In the genomic region with DNA sequence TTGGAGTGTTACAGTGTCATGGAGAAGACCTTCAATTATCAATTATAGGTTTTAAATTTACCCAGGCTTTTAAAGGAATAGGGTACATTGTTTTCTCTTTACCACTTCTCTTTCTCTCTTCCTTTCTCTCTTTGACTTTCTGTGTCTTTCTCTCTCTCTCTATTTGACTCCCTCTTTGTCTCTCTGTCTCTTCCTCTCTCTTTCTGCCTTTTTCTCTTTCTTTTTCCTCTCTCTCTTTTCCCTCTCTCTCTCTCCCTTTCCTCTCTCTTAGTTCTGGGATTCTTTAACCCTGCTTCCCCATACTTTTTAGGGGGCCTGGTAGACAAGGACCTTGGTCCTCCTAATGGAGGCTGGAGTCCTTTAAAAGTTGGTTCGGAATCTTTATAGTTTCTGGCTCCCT, we compare ENCODE assay signal across 2 cellular contexts.
TF ChIP-seq lines count a peak whose summit lies in the region.

No MANE protein-coding gene starts in this region.

TF ChIP-seq in HEK293, 187 proteins besides CTCF, POLR2A, EP300 and RAD21:
- peak; percentile 73 for TF ChIP-seq PRDM1 (tag by site-specific recombination; IDR thresholded peaks at IDR 0.05)
- no peak for TF ChIP-seq ZFHX2 (tag by site-specific recombination; conservative IDR thresholded peaks at IDR 0.05)
- TF ChIP-seq ZNF132 (tag by site-specific recombination; IDR thresholded peaks at IDR 0.05; ENCODE audit: borderline replicate concordance), result no peak
- no peak for TF ChIP-seq ZNF37A (tag by site-specific recombination; IDR thresholded peaks at IDR 0.05)
- no peak for TF ChIP-seq ZNF791 (tag by site-specific recombination; IDR thresholded peaks at IDR 0.05)
- no peak for TF ChIP-seq TCF7L2 (IDR thresholded peaks at IDR 0.05; ENCODE audit: borderline replicate concordance, low read depth, low read length)

TF ChIP-seq in K562, 482 proteins besides CTCF, POLR2A, EP300 and RAD21:
- TF ChIP-seq ZNF23 (CRISPR knock-in tag; IDR thresholded peaks at IDR 0.05), result no peak
- TF ChIP-seq, protein P1, sequence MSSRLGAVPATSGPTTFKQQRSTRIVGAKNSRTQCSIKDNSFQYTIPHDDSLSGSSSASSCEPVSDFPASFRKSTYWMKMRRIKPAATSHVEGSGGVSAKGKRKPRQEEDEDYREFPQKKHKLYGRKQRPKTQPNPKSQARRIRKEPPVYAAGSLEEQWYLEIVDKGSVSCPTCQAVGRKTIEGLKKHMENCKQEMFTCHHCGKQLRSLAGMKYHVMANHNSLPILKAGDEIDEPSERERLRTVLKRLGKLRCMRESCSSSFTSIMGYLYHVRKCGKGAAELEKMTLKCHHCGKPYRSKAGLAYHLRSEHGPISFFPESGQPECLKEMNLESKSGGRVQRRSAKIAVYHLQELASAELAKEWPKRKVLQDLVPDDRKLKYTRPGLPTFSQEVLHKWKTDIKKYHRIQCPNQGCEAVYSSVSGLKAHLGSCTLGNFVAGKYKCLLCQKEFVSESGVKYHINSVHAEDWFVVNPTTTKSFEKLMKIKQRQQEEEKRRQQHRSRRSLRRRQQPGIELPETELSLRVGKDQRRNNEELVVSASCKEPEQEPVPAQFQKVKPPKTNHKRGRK (tag; IDR thresholded peaks at IDR 0.05), result peak; percentile 61
